Comparison of ENCODE assay signal across 1 cellular context in genomic region chr4:78862314-78862737, GRCh38.
TF ChIP-seq lines count a peak whose summit lies in the region.

No MANE protein-coding gene starts in this region.

TF ChIP-seq in HepG2, 621 proteins besides CTCF, POLR2A, EP300 and RAD21 (continued from another document and continues in another):
- TF ChIP-seq TRAFD1 (CRISPR knock-in tag; IDR thresholded peaks at IDR 0.05; ENCODE audit: borderline replicate concordance), result no peak
- no peak for TF ChIP-seq ATF3 (CRISPR knock-in tag; IDR thresholded peaks at IDR 0.05)
- 0 out of 2 replicates have a peak, but pooled peaks have one; percentile 33 for TF ChIP-seq ZNF800 (CRISPR knock-in tag; IDR thresholded peaks at IDR 0.05)
- no peak for TF ChIP-seq ZBTB2 (CRISPR knock-in tag; IDR thresholded peaks at IDR 0.05; ENCODE audit: low read depth)
- no peak for TF ChIP-seq ZFP62 (CRISPR knock-in tag; IDR thresholded peaks at IDR 0.05)
- peak; percentile 44; the same call in 1 of the 2 replicates for TF ChIP-seq GATAD1 (CRISPR knock-in tag; IDR thresholded peaks at IDR 0.05)
- peak; percentile 40; the same call in 1 of the 2 replicates for TF ChIP-seq YEATS2 (CRISPR knock-in tag; IDR thresholded peaks at IDR 0.05; ENCODE audit: borderline replicate concordance)
- no peak for TF ChIP-seq HNRNPH1 (optimal IDR thresholded peaks at IDR 0.05; ENCODE audit: low read depth, low read length)
- peak; percentile 54; the same call in 1 of the 2 replicates for TF ChIP-seq KAT8 (CRISPR knock-in tag; IDR thresholded peaks at IDR 0.05)
- no peak for TF ChIP-seq PHF20 (CRISPR knock-in tag; IDR thresholded peaks at IDR 0.05)
- TF ChIP-seq HNF1A (IDR thresholded peaks at IDR 0.05; ENCODE audit: low read depth), result peak; percentile 77
- peak; percentile 93 for TF ChIP-seq HNF1A (CRISPR knock-in tag; IDR thresholded peaks at IDR 0.05; ENCODE audit: borderline replicate concordance)
- TF ChIP-seq ZNF432 (CRISPR knock-in tag; IDR thresholded peaks at IDR 0.05; ENCODE audit: borderline replicate concordance), result no peak
- TF ChIP-seq ATF5 (CRISPR knock-in tag; IDR thresholded peaks at IDR 0.05; ENCODE audit: low read depth), result no peak
- no peak for TF ChIP-seq HNRNPK (IDR thresholded peaks at IDR 0.05; ENCODE audit: low read depth, low read length, poor library complexity, severe bottlenecking)
- no peak for TF ChIP-seq ZNF776 (CRISPR knock-in tag; IDR thresholded peaks at IDR 0.05)
- no peak for TF ChIP-seq ZNF251 (CRISPR knock-in tag; IDR thresholded peaks at IDR 0.05)
- TF ChIP-seq WIZ (CRISPR knock-in tag; IDR thresholded peaks at IDR 0.05), result no peak
- no peak for TF ChIP-seq PHF5A (CRISPR knock-in tag; IDR thresholded peaks at IDR 0.05; ENCODE audit: low read depth, unreplicated experiment)
- TF ChIP-seq ZNF761 (CRISPR knock-in tag; conservative IDR thresholded peaks at IDR 0.05), result no peak
- no peak for TF ChIP-seq YY1 (IDR thresholded peaks at IDR 0.05; ENCODE audit: insufficient read depth, insufficient replicate concordance, low read depth, low read length)
- no peak for TF ChIP-seq ZNF619 (CRISPR knock-in tag; IDR thresholded peaks at IDR 0.05)
- no peak for TF ChIP-seq ZNF468 (CRISPR knock-in tag; IDR thresholded peaks at IDR 0.05)
- TF ChIP-seq CAMTA2 (CRISPR knock-in tag; IDR thresholded peaks at IDR 0.05; ENCODE audit: borderline replicate concordance), result no peak
- TF ChIP-seq ZFAT (CRISPR knock-in tag; conservative IDR thresholded peaks at IDR 0.05), result no peak
- TF ChIP-seq DMTF1 (CRISPR knock-in tag; IDR thresholded peaks at IDR 0.05), result no peak
- no peak for TF ChIP-seq PAF1 (CRISPR knock-in tag; IDR thresholded peaks at IDR 0.05)
- no peak for TF ChIP-seq ZNF407 (CRISPR knock-in tag; IDR thresholded peaks at IDR 0.05; ENCODE audit: not compliant biosample characterization)
- TF ChIP-seq ZNF563 (CRISPR knock-in tag; IDR thresholded peaks at IDR 0.05), result no peak
- no peak for TF ChIP-seq ZSCAN21 (CRISPR knock-in tag; IDR thresholded peaks at IDR 0.05; ENCODE audit: borderline replicate concordance)
- peak; percentile 86 for TF ChIP-seq RXRB (CRISPR knock-in tag; IDR thresholded peaks at IDR 0.05; ENCODE audit: borderline replicate concordance)
- no peak for TF ChIP-seq ZSCAN20 (CRISPR knock-in tag; IDR thresholded peaks at IDR 0.05; ENCODE audit: borderline replicate concordance)
- no peak for TF ChIP-seq ZNF276 (CRISPR knock-in tag; IDR thresholded peaks at IDR 0.05; ENCODE audit: low read depth)
- TF ChIP-seq SP1 (IDR thresholded peaks at IDR 0.05), result no peak
- TF ChIP-seq SP1 (CRISPR knock-in tag; IDR thresholded peaks at IDR 0.05), result peak; percentile 27; the same call in 1 of the 2 replicates
- no peak for TF ChIP-seq ZNF556 (CRISPR knock-in tag; IDR thresholded peaks at IDR 0.05; ENCODE audit: borderline replicate concordance)
